Comparison of ENCODE assay signal across 8 cellular contexts in the genomic region with DNA sequence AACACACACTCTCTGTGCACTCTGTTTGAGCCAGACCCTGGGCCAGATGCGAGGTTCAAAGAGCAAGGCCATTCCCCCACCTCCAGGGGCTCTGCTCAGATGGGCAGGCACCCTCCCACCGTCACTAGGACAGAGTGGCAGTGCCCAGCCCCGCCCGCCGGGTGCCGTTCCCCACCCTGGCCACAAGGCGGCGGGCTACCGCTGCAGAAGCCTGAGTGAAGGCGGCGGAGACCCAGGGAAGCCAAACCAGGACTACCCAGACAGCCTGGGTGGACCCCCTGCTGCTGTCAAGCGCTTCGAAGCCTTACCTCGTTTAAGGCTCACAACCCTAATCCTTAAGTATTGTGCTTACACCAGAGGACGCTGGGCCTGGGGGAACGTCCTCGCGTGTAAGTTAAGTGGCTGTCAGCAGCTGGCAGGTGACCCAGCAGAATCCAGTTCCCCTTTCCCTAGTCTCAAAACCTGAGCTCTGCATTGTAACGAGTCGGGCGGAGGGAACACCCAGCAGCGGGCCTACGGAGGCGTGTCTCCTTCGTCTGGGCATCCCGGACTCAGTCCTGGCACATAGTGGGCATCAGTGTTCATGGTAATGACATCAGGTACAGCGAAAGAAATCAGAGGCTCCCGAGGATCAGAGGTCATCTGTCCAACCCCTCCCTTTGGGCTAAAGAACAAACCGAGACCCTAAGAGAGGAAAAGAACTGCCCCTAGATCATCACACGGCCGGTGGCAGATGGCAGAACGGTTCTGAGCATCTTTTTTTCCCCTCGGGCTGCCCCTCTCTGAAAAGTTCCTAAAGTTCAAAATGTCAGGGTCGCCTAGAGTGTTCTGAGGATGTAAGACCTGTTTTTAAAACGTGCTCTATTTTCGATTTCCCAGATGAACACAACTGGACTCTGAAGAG. TPM values are rescaled to one million over a fixed set of nuclear protein-coding genes. Genes with fewer than 3 reads are reported as not detected.
DNase-seq lines count a peak whose midpoint lies in the region; ATAC-seq, FAIRE-seq and TF ChIP-seq lines count a peak whose summit lies in the region.

No MANE protein-coding gene starts in this region.

- H3K36me3 Mint-ChIP-seq in astrocyte (ENCODE audit: low read depth, unreplicated experiment): peaks cover 5% of the 10 kb centered on the region

- WGBS in smooth muscle cell (ENCODE audit: low lambda C conversion rate): 12% methylated on average over 36 of the region's 36 CpGs

- peak overlapping the region; percentile 66 for H3K27ac ChIP-seq in DOHH2 (ENCODE audit: low read depth, low read length)
- H3K27ac ChIP-seq in astrocyte (ENCODE audit: low read depth, low read length): no peak overlapping the region
- no peak overlapping the region for H3K27ac ChIP-seq in smooth muscle cell (ENCODE audit: low read depth)

- no peak for FAIRE-seq in astrocyte (lab: Jason Lieb, UNC)

- H3K4me3 Mint-ChIP-seq in astrocyte (ENCODE audit: unreplicated experiment): no peak overlapping the region

- H3F3A ChIP-seq in DOHH2 (ENCODE audit: control insufficient read depth, insufficient read depth) (peaks cover 7% of the 10 kb centered on the region), smooth muscle cell (ENCODE audit: low read depth) (no peaks in the 10 kb centered on the region)

- H3K36me3 ChIP-seq in DOHH2 (ENCODE audit: control insufficient read depth, low read length): no peaks in the 10 kb centered on the region
- no peaks in the 10 kb centered on the region for H3K36me3 ChIP-seq in astrocyte (ENCODE audit: insufficient read depth, low read length)
- H3K36me3 ChIP-seq in smooth muscle cell (ENCODE audit: low read depth): no peaks in the 10 kb centered on the region

- peak overlapping the region; percentile 62 for H3K4me3 ChIP-seq in DOHH2 (ENCODE audit: low read length)
- no peak overlapping the region for H3K4me3 ChIP-seq in astrocyte (ENCODE audit: insufficient read depth, low read depth, low read length)
- peak overlapping the region; percentile 21 for H3K4me3 ChIP-seq in smooth muscle cell

- H3K27me3 Mint-ChIP-seq in astrocyte (ENCODE audit: low read depth, unreplicated experiment): peaks cover 29% of the 10 kb centered on the region

- peak overlapping the region; percentile 73 for H3K4me2 ChIP-seq in DOHH2 (ENCODE audit: low read length)
- peak overlapping the region; percentile 67 for H3K4me2 ChIP-seq in astrocyte (ENCODE audit: low read length)
- H3K4me2 ChIP-seq in smooth muscle cell: peak overlapping the region; percentile 74

- no peaks in the 10 kb centered on the region for H3K9me2 ChIP-seq in DOHH2 (replicated peaks; ENCODE audit: control insufficient read depth, low read length)

- H3K27ac Mint-ChIP-seq in astrocyte (ENCODE audit: unreplicated experiment): peak overlapping the region; percentile 18

- no peak overlapping the region for H3K9ac ChIP-seq in astrocyte (ENCODE audit: low read length)
- H3K9ac ChIP-seq in smooth muscle cell (ENCODE audit: low read depth): no peak overlapping the region

- H3K27me3 ChIP-seq in DOHH2 (ENCODE audit: control insufficient read depth, low read length): peaks cover 27% of the 10 kb centered on the region
- H3K27me3 ChIP-seq in astrocyte (ENCODE audit: insufficient read depth, low read length): peaks cover 31% of the 10 kb centered on the region
- peaks cover 52% of the 10 kb centered on the region for H3K27me3 ChIP-seq in smooth muscle cell (ENCODE audit: low read depth)

- peak; percentile 55 for DNase-seq in HCEC 1CT
- peak; percentile 30 to 56 for DNase-seq in NCI-H1930 (lab: John Stamatoyannopoulos, UW)
- peak; percentile 73 for DNase-seq in T1000 (lab: John Stamatoyannopoulos, UW)
- DNase-seq in astrocyte (ENCODE audit: low read depth): no peak
- DNase-seq in hypothalamus (lab: John Stamatoyannopoulos, UW): peak in 44 of 51 donors; percentile 10 to 81 (median 46)
- peak; percentile 41 for DNase-seq in smooth muscle cell (lab: John Stamatoyannopoulos, UW; ENCODE audit: unreplicated experiment)

- H3K9me3 ChIP-seq in DOHH2 (ENCODE audit: control insufficient read depth, insufficient read depth, low read length) (no peaks in the 10 kb centered on the region), astrocyte (ENCODE audit: insufficient read depth, low read depth, low read length) (peaks cover 3% of the 10 kb centered on the region), smooth muscle cell (replicated peaks; ENCODE audit: low read depth) (no peaks in the 10 kb centered on the region)

- H3K4me1 Mint-ChIP-seq in astrocyte (ENCODE audit: low read depth, unreplicated experiment): peaks cover 2% of the 10 kb centered on the region

- H3K79me2 ChIP-seq in DOHH2 (ENCODE audit: control insufficient read depth, low read length) (no peaks in the 10 kb centered on the region), astrocyte (ENCODE audit: insufficient read depth, low read length) (no peaks in the 10 kb centered on the region), smooth muscle cell (ENCODE audit: low read depth) (no peaks in the 10 kb centered on the region)

- no peaks in the 10 kb centered on the region for H4K20me1 ChIP-seq in DOHH2 (ENCODE audit: control insufficient read depth, insufficient read depth, low read depth, low read length)
- H4K20me1 ChIP-seq in astrocyte (ENCODE audit: insufficient read depth, low read length): peaks cover 32% of the 10 kb centered on the region
- peaks cover 16% of the 10 kb centered on the region for H4K20me1 ChIP-seq in smooth muscle cell (ENCODE audit: low read depth)

- TF ChIP-seq CTCF in DOHH2 (IDR thresholded peaks at IDR 0.05; ENCODE audit: low read depth, low read length, poor library complexity, severe bottlenecking) (peak; percentile 98), astrocyte (IDR thresholded peaks at IDR 0.05; ENCODE audit: insufficient read depth, low read depth, low read length) (peak; percentile 64), smooth muscle cell (IDR thresholded peaks at IDR 0.05; ENCODE audit: borderline replicate concordance, insufficient read depth, poor library complexity, severe bottlenecking) (peak; percentile 98)

- peaks cover 2% of the 10 kb centered on the region for H3K9me3 Mint-ChIP-seq in astrocyte (ENCODE audit: unreplicated experiment)

- no peak overlapping the region for H2AFZ ChIP-seq in astrocyte (ENCODE audit: low read depth, low read length)
- no peak overlapping the region for H2AFZ ChIP-seq in smooth muscle cell (ENCODE audit: low read depth)

- peaks cover 50% of the 10 kb centered on the region for H3K4me1 ChIP-seq in DOHH2 (ENCODE audit: control insufficient read depth, low read length)
- H3K4me1 ChIP-seq in astrocyte (ENCODE audit: insufficient read depth, low read length): peaks cover 21% of the 10 kb centered on the region
- H3K4me1 ChIP-seq in smooth muscle cell (ENCODE audit: low read depth): peaks cover 22% of the 10 kb centered on the region

- no peak for ATAC-seq in HG03439 (IDR thresholded peaks at IDR 0.05; ENCODE audit: unreplicated experiment)

RNA-seq across cellular contexts. Expression of a gene that starts 4.4 kb away (rescaled TPM):
- total RNA-seq in astrocyte: 4.4 and 10.0 TPM in 2 replicates
- 3.0 and 3.6 TPM in 2 replicates for total RNA-seq in smooth muscle cell
- 3.7 and 9.0 TPM in 2 replicates for polyA plus RNA-seq in smooth muscle cell
